In genomic region chr1:91346824-91347223, GRCh38 we compare ENCODE assay signal across 7 cellular contexts. TPM values are rescaled to one million over a fixed set of nuclear protein-coding genes. Genes with fewer than 3 reads are reported as not detected.
"Had no signal": no experiment of that assay in that cellular context is flagged by ENCODE, and none has a peak within 500 bp of the region (broad histone marks: within the 10 kb centered on the region; RNA-seq: fewer than 3 reads in every experiment).

No MANE protein-coding gene starts in this region.

- FAIRE-seq: GM12878, GM12891, GM12892, GM18507, GM19239 had no signal

- ATAC-seq: GM12878 had no signal

- H3K4me3 ChIP-seq: GM12878 had no signal

- DNase-seq: GDM1, GF-D8 had no signal

RNA-seq across cellular contexts. Expression of gene HFM1, which starts 57.8 kb away (rescaled TPM):
- total RNA-seq: GM12878 had no signal
- polyA plus RNA-seq: GM12878 had no signal
